Comparison of ENCODE assay signal across 29 cellular contexts in the genomic region with DNA sequence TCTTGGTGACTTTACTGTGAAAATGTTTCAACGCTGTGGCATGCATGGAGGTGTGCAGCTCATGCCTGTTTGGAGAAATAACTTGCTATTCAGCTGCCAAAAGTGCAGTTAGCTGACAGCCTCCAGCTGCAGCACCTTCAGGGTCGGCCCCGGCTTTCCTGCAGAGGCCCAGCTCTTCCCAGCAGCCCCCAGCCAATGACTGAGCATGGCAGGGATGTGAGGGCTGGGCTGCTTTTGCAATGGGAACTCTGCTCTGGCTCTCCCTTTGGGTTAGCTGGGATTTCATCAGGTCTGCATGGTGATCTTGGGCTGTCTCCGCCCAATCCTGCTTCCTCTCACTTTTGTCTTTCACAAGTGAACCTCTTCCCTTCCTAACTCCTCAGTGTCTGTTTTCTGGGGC.
"Had no signal": no experiment of that assay in that cellular context is flagged by ENCODE, and none has a peak within 500 bp of the region (broad histone marks: within the 10 kb centered on the region; RNA-seq: fewer than 3 reads in every experiment).

No MANE protein-coding gene starts in this region.

- H3K27ac Mint-ChIP-seq: dendritic cell treated with granulocyte-macrophage colony-stimulating factor and Interleukin-4, amounts not matched to agents 40 ng/mL and 50 ng/mL, for 4 days; effector memory CD8-positive, alpha-beta T cell; naive thymus-derived CD4-positive, alpha-beta T cell; nephron progenitor cell had no signal

- H3K27me3 ChIP-seq: colonic mucosa, foreskin keratinocyte, heart right ventricle, left lung, ovary, spleen, tibial nerve, upper lobe of left lung had no signal

- H3K36me3 ChIP-seq: colonic mucosa, heart right ventricle, left lung, ovary, spleen, thoracic aorta, tibial nerve, upper lobe of left lung had no signal

- H3K36me3 Mint-ChIP-seq: naive thymus-derived CD4-positive, alpha-beta T cell had no signal

- H3K4me1 ChIP-seq: colonic mucosa, foreskin keratinocyte, heart right ventricle, left lung, spleen, tibial nerve, upper lobe of left lung had no signal

- H3K4me3 ChIP-seq: colonic mucosa, heart right ventricle, left lung, ovary, psoas muscle, skin epidermis, spleen, thoracic aorta, tibial nerve, upper lobe of left lung had no signal

- H3K4me3 Mint-ChIP-seq: central memory CD8-positive, alpha-beta T cell; dendritic cell treated with granulocyte-macrophage colony-stimulating factor and Interleukin-4, amounts not matched to agents 40 ng/mL and 50 ng/mL, for 4 days; effector memory CD8-positive, alpha-beta T cell; naive thymus-derived CD4-positive, alpha-beta T cell; nephron progenitor cell; stimulated activated memory B cell treated with anti-CD40 and anti-IgM and Interleukin-4, amounts not matched to agents 10 μg/mL and 1 μg/mL and 100 μg/mL, for 72 hours had no signal

- DNase-seq: colonic mucosa; effector memory CD8-positive, alpha-beta T cell; foreskin keratinocyte; glutamatergic neuron; heart right ventricle; hypothalamus; kidney; left lung; mesenchymal stem cell; midbrain; naive thymus-derived CD4-positive, alpha-beta T cell; nephron progenitor cell; occipital lobe; ovary; posterior cingulate gyrus; psoas muscle; right cardiac atrium; spleen; stimulated activated CD4-positive, alpha-beta T cell treated with anti-CD3 and anti-CD28 coated beads, Interleukin-4, amount 100 ng/mL, for 4 hours; stimulated activated naive CD8-positive, alpha-beta T cell treated with anti-CD3 and anti-CD28 coated beads, Interleukin-15, Interleukin-2, amounts not matched to agents 100 U/mL and 50 U/mL, for 24 hours; substantia nigra had no signal

- H3K27me3 Mint-ChIP-seq: central memory CD8-positive, alpha-beta T cell; effector memory CD8-positive, alpha-beta T cell; stimulated activated memory B cell treated with anti-CD40 and anti-IgM and Interleukin-4, amounts not matched to agents 10 μg/mL and 1 μg/mL and 100 μg/mL, for 72 hours had no signal

- H3K27ac ChIP-seq: colonic mucosa, foreskin keratinocyte, heart right ventricle, left lung, ovary, psoas muscle, skin epidermis, spleen, thoracic aorta, tibial nerve, upper lobe of left lung had no signal

- H3K4me1 Mint-ChIP-seq: central memory CD8-positive, alpha-beta T cell; naive thymus-derived CD4-positive, alpha-beta T cell; stimulated activated memory B cell treated with anti-CD40 and anti-IgM and Interleukin-4, amounts not matched to agents 10 μg/mL and 1 μg/mL and 100 μg/mL, for 72 hours had no signal

- H3K9me3 ChIP-seq: colonic mucosa, heart right ventricle, left lung, ovary, psoas muscle, spleen, thoracic aorta, tibial nerve, upper lobe of left lung had no signal

- FAIRE-seq: kidney, urothelium cell line had no signal

- H3K9me3 Mint-ChIP-seq: dendritic cell treated with granulocyte-macrophage colony-stimulating factor and Interleukin-4, amounts not matched to agents 40 ng/mL and 50 ng/mL, for 4 days; stimulated activated memory B cell treated with anti-CD40 and anti-IgM and Interleukin-4, amounts not matched to agents 10 μg/mL and 1 μg/mL and 100 μg/mL, for 72 hours had no signal
